Comparison of ENCODE assay signal across 8 cellular contexts in genomic region chr14:68291820-68292219, GRCh38.
DNase-seq lines count a peak whose midpoint lies in the region; ATAC-seq and TF ChIP-seq lines count a peak whose summit lies in the region.

No MANE protein-coding gene starts in this region.

- H3K4me3 Mint-ChIP-seq in activated B cell treated with CpG ODN at 0.5 μM for 24 hours (no peak overlapping the region), nephron (no peak overlapping the region)

- peaks cover 79% of the 10 kb centered on the region for H3K4me1 Mint-ChIP-seq in activated B cell treated with CpG ODN at 0.5 μM for 24 hours
- peaks cover 62% of the 10 kb centered on the region for H3K4me1 Mint-ChIP-seq in nephron

- CTCF ChIA-PET in activated B cell treated with CpG ODN at 0.5 μM for 24 hours (lab: Charles Lee): interaction anchor here (0.8 to 1.9 kb wide), 9 partner anchors 9 to 117 kb away, joined by 3 to 8 read pairs (median 4); no protein-coding TSS in a partner anchor

- intact Hi-C loops in activated B cell treated with CpG ODN at 0.5 μM for 24 hours (cut with micrococcal nuclease): no loop called here

- ATAC-seq in activated B cell treated with CpG ODN at 0.5 μM for 24 hours (ENCODE audit: low read depth): no peak
- no peak for ATAC-seq in HG03025 (IDR thresholded peaks at IDR 0.05; ENCODE audit: low FRiP score, unreplicated experiment)

- TF ChIP-seq CTCF in activated B cell treated with CpG ODN at 0.5 μM for 24 hours (IDR thresholded peaks at IDR 0.05) (no peak), nephron (IDR thresholded peaks at IDR 0.05; ENCODE audit: unreplicated experiment in 3 of 3) (no peak)

- H3K9me3 Mint-ChIP-seq in activated B cell treated with CpG ODN at 0.5 μM for 24 hours: no peaks in the 10 kb centered on the region
- H3K9me3 Mint-ChIP-seq in nephron: no peaks in the 10 kb centered on the region

- POLR2A ChIA-PET in activated B cell treated with CpG ODN at 0.5 μM for 24 hours (lab: Charles Lee): interaction anchor here (1.0 to 5.9 kb wide), 14 partner anchors 8 to 501 kb away, joined by 4 to 55 read pairs (median 10); partner anchors contain the start of gene ZFP36L1

- H3K27ac Mint-ChIP-seq in activated B cell treated with CpG ODN at 0.5 μM for 24 hours (peak overlapping the region; percentile 96), nephron (peak overlapping the region; percentile 96 to 98 (median 96))

- H3K36me3 Mint-ChIP-seq in activated B cell treated with CpG ODN at 0.5 μM for 24 hours (ENCODE audit: low read depth) (no peaks in the 10 kb centered on the region), nephron (ENCODE audit: low read depth) (no peaks in the 10 kb centered on the region)

- DNase-seq in Daoy (ENCODE audit: low read depth) (peak; percentile 24), NCI-H1092 treated with DMSO at 0.1 percent for 48 hours (lab: John Stamatoyannopoulos, UW) (peak; percentile 54), activated B cell treated with CpG ODN at 0.5 μM for 24 hours (no peak), Ammon's horn (ENCODE audit: low spot score) (no peak), NK-92 (lab: John Stamatoyannopoulos, UW; ENCODE audit: unreplicated experiment) (no peak)
- DNase-seq in activated CD8-positive, alpha-beta memory T cell treated with anti-CD3 and anti-CD28 coated beads, Interleukin-2, amount 50 U/mL, for 48 hours: no peak

- H3K27me3 Mint-ChIP-seq in activated B cell treated with CpG ODN at 0.5 μM for 24 hours (no peaks in the 10 kb centered on the region), nephron (ENCODE audit: low read depth) (no peaks in the 10 kb centered on the region)

Comparison
In these comparisons a context has a peak if more than half of its experiments do, and no peak if none do; other contexts are left out.
1. DNase-seq: peak in Daoy (single experiment) and NCI-H1092 treated with DMSO at 0.1 percent for 48 hours (single experiment); none in activated B cell treated with CpG ODN at 0.5 μM for 24 hours (single experiment), activated CD8-positive, alpha-beta memory T cell treated with anti-CD3 and anti-CD28 coated beads, Interleukin-2, amount 50 U/mL, for 48 hours (single experiment), Ammon's horn (single experiment) and NK-92 (single experiment).